In the genomic region with DNA sequence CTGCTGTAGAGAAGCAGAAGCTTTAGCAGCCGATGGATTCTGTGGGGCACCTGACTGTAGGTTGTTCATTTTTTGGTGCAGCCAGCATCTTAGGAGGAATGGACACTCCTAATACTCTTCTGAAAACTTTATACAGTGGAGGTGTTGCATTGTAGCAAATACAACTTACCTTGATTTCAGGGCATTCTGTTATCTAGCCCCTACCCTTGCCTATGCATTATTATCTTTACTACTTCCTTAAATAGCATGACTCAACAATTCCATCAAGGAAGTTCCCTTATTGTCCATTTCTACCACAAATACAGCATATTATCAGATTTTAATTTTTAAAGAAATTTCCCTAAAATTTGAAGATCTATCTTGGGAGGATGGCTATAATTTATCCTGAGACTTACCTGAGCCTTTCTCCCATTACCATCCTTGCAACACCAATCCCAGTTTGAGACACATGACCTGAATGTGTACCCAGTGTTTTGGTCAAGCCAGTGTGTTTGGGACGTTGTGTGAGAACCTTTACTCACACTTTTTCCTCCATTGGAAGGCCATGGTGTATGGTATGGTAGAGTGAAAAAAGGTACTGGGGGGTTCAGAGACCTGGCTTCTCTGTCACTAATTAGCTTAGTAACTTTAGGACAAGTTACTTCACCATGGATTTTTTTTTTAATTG, we compare ENCODE assay signal across 17 cellular contexts. TPM values are rescaled to one million over a fixed set of nuclear protein-coding genes. Genes with fewer than 3 reads are reported as not detected.
A peak's percentile ranks its signal among the peaks of the same experiment; 100 is the strongest.
DNase-seq lines count a peak whose midpoint lies in the region; ATAC-seq and TF ChIP-seq lines count a peak whose summit lies in the region.
"Had no signal": no experiment of that assay in that cellular context is flagged by ENCODE, and none has a peak within 500 bp of the region (broad histone marks: within the 10 kb centered on the region; RNA-seq: fewer than 3 reads in every experiment).

No MANE protein-coding gene starts in this region.

- H2BK120ac ChIP-seq in IMR-90 (ENCODE audit: low read depth, low read length) = no peak overlapping the region

- H3K9me2 ChIP-seq in GM23248 (ENCODE audit: insufficient read depth) = no peaks in the 10 kb centered on the region

- H3K4ac ChIP-seq in IMR-90 (ENCODE audit: low read depth, low read length) = no peak overlapping the region

- H2BK5ac ChIP-seq in IMR-90 (ENCODE audit: low read depth, low read length, poor library complexity, severe bottlenecking) = no peak overlapping the region

- no peaks in the 10 kb centered on the region for H3K9me3 ChIP-seq in BLaER1 treated with 17β-estradiol and CSF1 and Interleukin-3, amounts not matched to agents 10 nM and 100 nM (replicated peaks in 1 of 11)
- H3K9me3 ChIP-seq in IMR-90 (ENCODE audit: control insufficient read depth, insufficient read depth, low read length) (no peaks in the 10 kb centered on the region), GM23248 (ENCODE audit: low read depth) (no peaks in the 10 kb centered on the region), prostate gland (no peaks in the 10 kb centered on the region)
- H3K9me3 ChIP-seq: right atrium auricular region, stomach had no signal

- TF ChIP-seq CTCF in IMR-90 (conservative IDR thresholded peaks at IDR 0.05; ENCODE audit: low read depth, low read length) (no peak), prostate gland (IDR thresholded peaks at IDR 0.05) (no peak)

- no peak overlapping the region for H4K91ac ChIP-seq in IMR-90 (ENCODE audit: insufficient read depth, low read depth, low read length)

- no peak overlapping the region for H2BK20ac ChIP-seq in IMR-90 (ENCODE audit: low read depth, low read length)

- no CpG with 5 or more reads among the region's 2 CpGs for WGBS in IMR-90 (ENCODE audit: extremely low coverage in 2 of 2, insufficient read length in 1 of 2), 2 experiments
- WGBS in GM23248 (ENCODE audit: low coverage in 1 of 2, low lambda C conversion rate in 2 of 2, missing lambda C conversion rate in 2 of 2), 2 experiments = 78 to 81% methylated on average over 2 of the region's 2 CpGs
- WGBS in prostate gland = 74% methylated on average over 2 of the region's 2 CpGs

- CTCF ChIA-PET in IMR-90 (lab: Yijun Ruan, JAX) = interaction anchor here (2.9 kb wide), 1 partner anchor 10 kb away, joined by 11 read pairs; a partner anchor contains a TSS

- no peak overlapping the region for H4K5ac ChIP-seq in IMR-90 (ENCODE audit: low read depth, low read length)

- no peak overlapping the region for H2AK9ac ChIP-seq in IMR-90 (replicated peaks; ENCODE audit: low read depth, low read length, poor library complexity)

- H3K14ac ChIP-seq in IMR-90 (replicated peaks; ENCODE audit: low read depth, low read length) = no peak overlapping the region

- H3K36me3 ChIP-seq in BLaER1 treated with 17β-estradiol and CSF1 and Interleukin-3, amounts not matched to agents 10 nM and 100 nM = 0 out of 22 replicates have a peak, but pooled peaks cover 0 to 4% (median 0%) of the 10 kb centered on the region in 11 experiments
- H3K36me3 ChIP-seq in IMR-90 (ENCODE audit: control insufficient read depth, insufficient read depth, low read length) = no peaks in the 10 kb centered on the region
- H3K36me3 ChIP-seq in GM23248 (ENCODE audit: low read depth) = no peaks in the 10 kb centered on the region
- H3K36me3 ChIP-seq in prostate gland = no peaks in the 10 kb centered on the region
- H3K36me3 ChIP-seq: right atrium auricular region, stomach had no signal

- TF ChIP-seq POLR2A in IMR-90 (IDR thresholded peaks at IDR 0.05; ENCODE audit: low read depth, low read length) (no peak), prostate gland (IDR thresholded peaks at IDR 0.05) (no peak)

- DNase-seq in IMR-90 (no peak), SIG-M5 (lab: John Stamatoyannopoulos, UW) (peak; percentile 34), kidney tubule cell (ENCODE audit: low spot score) (peak; percentile 15), GM23248 (no peak), NCI-H187 (lab: John Stamatoyannopoulos, UW) (no peak), prostate gland (ENCODE audit: low spot score) (no peak)
- DNase-seq: dorsolateral prefrontal cortex; GDM1; head of caudate nucleus; NCI-H226; stimulated activated CD4-positive, alpha-beta T cell treated with anti-CD3 and anti-CD28 coated beads, Interleukin-15, amount 100 ng/mL, for 24 hours; stomach had no signal

- H3K23ac ChIP-seq in IMR-90 (ENCODE audit: low read depth, low read length) = 0 out of 2 replicates have a peak overlapping the region, but pooled peaks have one; percentile 36

- dilution Hi-C loops in IMR-90 (cut with HindIII; ENCODE audit: low sequenced_read_pairs, unreplicated experiment) = no loop called here

- BruUV-seq in IMR-90 (replicated peaks; lab: Mats Ljungman, UMichigan) = no TSS peak

- H3K27me3 ChIP-seq in BLaER1 treated with 17β-estradiol and CSF1 and Interleukin-3, amounts not matched to agents 10 nM and 100 nM = no peaks in the 10 kb centered on the region
- H3K27me3 ChIP-seq in IMR-90 (ENCODE audit: control insufficient read depth, insufficient read depth, low read length) (no peaks in the 10 kb centered on the region), GM23248 (replicated peaks; ENCODE audit: insufficient read depth) (no peaks in the 10 kb centered on the region), prostate gland (replicated peaks; ENCODE audit: insufficient read depth) (no peaks in the 10 kb centered on the region)
- H3K27me3 ChIP-seq: dorsolateral prefrontal cortex, right atrium auricular region, stomach had no signal

- peaks cover 18 to 24% of the 10 kb centered on the region in 2 experiments for H3K79me1 ChIP-seq in IMR-90 (ENCODE audit: low read depth in 1 of 2, low read length in 2 of 2)

- peak overlapping the region in 9 of 11 experiments; percentile 3 to 69 (median 42); a peak in 15 of 22 replicates for H3K27ac ChIP-seq in BLaER1 treated with 17β-estradiol and CSF1 and Interleukin-3, amounts not matched to agents 10 nM and 100 nM
- H3K27ac ChIP-seq in IMR-90 (ENCODE audit: insufficient read depth, low read length) (no peak overlapping the region), GM23248 (no peak overlapping the region), prostate gland (no peak overlapping the region)
- H3K27ac ChIP-seq: dorsolateral prefrontal cortex, right atrium auricular region, SK-N-MC had no signal

- H3K56ac ChIP-seq in IMR-90 (ENCODE audit: extremely low read depth, insufficient read depth, low read length) = no peak overlapping the region

- no peak overlapping the region for H2AFZ ChIP-seq in IMR-90 (replicated peaks; ENCODE audit: low read length, poor library complexity)
- no peak overlapping the region for H2AFZ ChIP-seq in GM23248

- no peak overlapping the region for H2BK15ac ChIP-seq in IMR-90 (ENCODE audit: low read depth, low read length)

- H3K4me2 ChIP-seq in BLaER1 treated with 17β-estradiol and CSF1 and Interleukin-3, amounts not matched to agents 10 nM and 100 nM = peak overlapping the region in 9 of 11 experiments; percentile 0 to 71 (median 57); a peak in 14 of 22 replicates
- H3K4me2 ChIP-seq in IMR-90 (ENCODE audit: low read depth, low read length) (no peak overlapping the region), GM23248 (ENCODE audit: unreplicated experiment) (no peak overlapping the region)

- H3K18ac ChIP-seq in IMR-90 (ENCODE audit: low read depth, low read length) = no peak overlapping the region

- H4K20me1 ChIP-seq in BLaER1 treated with 17β-estradiol and CSF1 and Interleukin-3, amounts not matched to agents 10 nM and 100 nM = peaks cover 0 to 41% (median 0%) of the 10 kb centered on the region in 11 experiments; a peak in 7 of 22 replicates
- no peaks in the 10 kb centered on the region; the same call in 1 of the 2 replicates for H4K20me1 ChIP-seq in IMR-90 (ENCODE audit: insufficient read depth, low read length)
- peaks cover 7% of the 10 kb centered on the region; the same call in 1 of the 2 replicates for H4K20me1 ChIP-seq in GM23248 (ENCODE audit: insufficient read depth)

- ATAC-seq in IMR-90 (ENCODE audit: low read depth) (no peak), HG03442 (IDR thresholded peaks at IDR 0.05; ENCODE audit: unreplicated experiment) (no peak)
- ATAC-seq: esophagus mucosa had no signal

- no peak overlapping the region for H3K9ac ChIP-seq in BLaER1 treated with 17β-estradiol and CSF1 and Interleukin-3, amounts not matched to agents 10 nM and 100 nM
- no peak overlapping the region for H3K9ac ChIP-seq in IMR-90 (ENCODE audit: low read depth, low read length)
- no peak overlapping the region for H3K9ac ChIP-seq in GM23248

- H3K79me2 ChIP-seq in GM23248 (ENCODE audit: insufficient read depth) = peaks cover 98% of the 10 kb centered on the region

- no peak for TF ChIP-seq RAD21 in IMR-90 (IDR thresholded peaks at IDR 0.05; ENCODE audit: low read length)

- POLR2A ChIA-PET in IMR-90 (lab: Charles Lee; ENCODE audit: unreplicated experiment) = interaction anchor here (1.5 kb wide), 1 partner anchor 10 kb away, joined by 12 read pairs; no protein-coding TSS in a partner anchor

- no peak overlapping the region for H4K8ac ChIP-seq in IMR-90 (ENCODE audit: low read depth in 2 of 2, low read length in 2 of 2)

- no peaks in the 10 kb centered on the region for H3F3A ChIP-seq in GM23248 (ENCODE audit: insufficient read depth)

- no peak overlapping the region for H3K4me3 ChIP-seq in BLaER1 treated with 17β-estradiol and CSF1 and Interleukin-3, amounts not matched to agents 10 nM and 100 nM
- H3K4me3 ChIP-seq in IMR-90 (ENCODE audit: insufficient read depth, low read depth, low read length) (no peak overlapping the region), GM23248 (no peak overlapping the region), prostate gland (no peak overlapping the region)
- H3K4me3 ChIP-seq: right atrium auricular region, SK-N-MC, stomach had no signal

- no peak overlapping the region for H2AK5ac ChIP-seq in IMR-90 (ENCODE audit: low read depth, low read length)

- H3K4me1 ChIP-seq in BLaER1 treated with 17β-estradiol and CSF1 and Interleukin-3, amounts not matched to agents 10 nM and 100 nM = peaks cover 10 to 45% (median 26%) of the 10 kb centered on the region in 10 experiments
- peaks cover 3% of the 10 kb centered on the region; the same call in 1 of the 2 replicates for H3K4me1 ChIP-seq in IMR-90 (ENCODE audit: control insufficient read depth, insufficient read depth, low read length)
- peaks cover 5% of the 10 kb centered on the region; the same call in 1 of the 2 replicates for H3K4me1 ChIP-seq in GM23248 (ENCODE audit: insufficient read depth)
- H3K4me1 ChIP-seq in prostate gland (replicated peaks) = no peaks in the 10 kb centered on the region

- intact Hi-C loops in IMR-90 (cut with micrococcal nuclease) = loop anchor here (10.0 kb wide), 1 partner anchor 575 kb away; no protein-coding TSS in a partner anchor
- intact Hi-C loops in prostate gland (cut with DNase I) = loop anchor here (10.0 kb wide), 1 partner anchor 355 kb away; a partner anchor contains a TSS

- H3K9me1 ChIP-seq in IMR-90 (ENCODE audit: insufficient read depth, low read length) = no peaks in the 10 kb centered on the region; the same call in 1 of the 2 replicates

- in situ Hi-C loops in IMR-90 (cut with MboI; ENCODE audit: low sequenced_read_pairs) = no loop called here
- in situ Hi-C loops in GM23248 (cut with MboI) = no loop called here

RNA-seq across cellular contexts. Expression of a gene that starts 9.2 kb away (rescaled TPM):
- total RNA-seq in IMR-90 (2012; rRNA removed) (3.4 and 4.4 TPM in 2 replicates), prostate gland (10 to 100 TPM; 10.9 to 26.6 TPM)
- polyA plus RNA-seq in IMR-90 (2012; rRNA removed) (1.0 and 1.2 TPM in 2 replicates), GM23248 (2016; fragmentation: Nextera tagmentation; extraction: Ambion mirVana) (3.7 TPM in 2 replicates)
- 0.32 and 0.75 TPM in 2 replicates for polyA plus RNA-seq in IMR-90 (2012; cell fraction: cytosol; rRNA removed)
- 3.5 and 6.8 TPM in 2 replicates for polyA plus RNA-seq in IMR-90 (2012; cell fraction: nucleus; rRNA removed; ENCODE audit: low replicate concordance)
- 2.3 and 3.4 TPM in 2 replicates for total RNA-seq in GM23248 (2014; rRNA removed; shearing (Covaris generic))

Comparison
In these comparisons a context has a peak if more than half of its experiments do, and no peak if none do; other contexts are left out.
1. H3K27ac ChIP-seq: peak in BLaER1 treated with 17β-estradiol and CSF1 and Interleukin-3, amounts not matched to agents 10 nM and 100 nM (9 of 11); none in IMR-90 (single experiment), GM23248 (single experiment) and prostate gland (0 of 2).
2. H3K4me2 ChIP-seq: peak in BLaER1 treated with 17β-estradiol and CSF1 and Interleukin-3, amounts not matched to agents 10 nM and 100 nM (9 of 11); none in IMR-90 (single experiment) and GM23248 (single experiment).
3. DNase-seq: peak in SIG-M5 (single experiment) and kidney tubule cell (single experiment); none in IMR-90 (single experiment), GM23248 (single experiment), NCI-H187 (0 of 2) and prostate gland (single experiment).